In genomic region chr18:51077217-51077616, GRCh38 we compare ENCODE assay signal across 13 cellular contexts. TPM values are rescaled to one million over a fixed set of nuclear protein-coding genes. Genes with fewer than 3 reads are reported as not detected.
DNase-seq lines count a peak whose midpoint lies in the region; ATAC-seq and TF ChIP-seq lines count a peak whose summit lies in the region.
"Had no signal": no experiment of that assay in that cellular context is flagged by ENCODE, and none has a peak within 500 bp of the region (broad histone marks: within the 10 kb centered on the region; RNA-seq: fewer than 3 reads in every experiment).

No MANE protein-coding gene starts in this region.

- no peak overlapping the region for H3K27ac ChIP-seq in substantia nigra (ENCODE audit: low read depth, low read length, poor library complexity, severe bottlenecking)
- H3K27ac ChIP-seq: esophagus muscularis mucosa had no signal

- no peak for TF ChIP-seq CTCF in HFFc6 (IDR thresholded peaks at IDR 0.05)

- H3K27me3 Mint-ChIP-seq in HFFc6 (ENCODE audit: insufficient read depth): no peaks in the 10 kb centered on the region; the same call in 1 of the 2 replicates

- peak; percentile 72 for DNase-seq in HFFc6
- DNase-seq in HS-5 (ENCODE audit: low read depth): peak; percentile 33
- peak; percentile 42 for DNase-seq in kidney tubule cell (ENCODE audit: low spot score)
- DNase-seq in inferior parietal cortex (ENCODE audit: extremely low spot score): no peak
- no peak for DNase-seq in islet precursor cell
- no peak for DNase-seq in KG1 (lab: John Stamatoyannopoulos, UW)
- DNase-seq in substantia nigra (lab: John Stamatoyannopoulos, UW): no peak
- DNase-seq: DMS79, GOT3, MG63 had no signal

- H3K4me1 Mint-ChIP-seq in HFFc6 (ENCODE audit: low read depth): peaks cover 34% of the 10 kb centered on the region
- H3K4me1 Mint-ChIP-seq: WTC11 had no signal

- no peaks in the 10 kb centered on the region for H3K9me3 Mint-ChIP-seq in HFFc6
- H3K9me3 Mint-ChIP-seq: WTC11 had no signal

- H3K27ac Mint-ChIP-seq in HFFc6: peak overlapping the region; percentile 77
- H3K27ac Mint-ChIP-seq: WTC11 had no signal

- ATAC-seq in GM18873 (IDR thresholded peaks at IDR 0.05; ENCODE audit: low FRiP score, unreplicated experiment): peak; percentile 89
- ATAC-seq: WTC11 had no signal

- H3K36me3 Mint-ChIP-seq in HFFc6 (ENCODE audit: low read depth): peaks cover 39% of the 10 kb centered on the region

- no peak overlapping the region for H3K4me3 Mint-ChIP-seq in HFFc6
- H3K4me3 Mint-ChIP-seq: WTC11 had no signal

RNA-seq across cellular contexts. Expression of gene SMAD4, which starts 47.2 kb away (rescaled TPM):
- total RNA-seq in HFFc6 (2021; fragmentation: NEBNext Ultra II Directional; extraction: Animal tissue kit (Norgen Biotek cat#: 25700)): 10 to 100 TPM; 77.2 to 97.9 (median 84.0) TPM

Comparison
In these comparisons a context has a peak if more than half of its experiments do, and no peak if none do; other contexts are left out.
1. DNase-seq: peak in HFFc6 (single experiment), HS-5 (single experiment) and kidney tubule cell (single experiment); none in inferior parietal cortex (single experiment), islet precursor cell (single experiment), KG1 (single experiment) and substantia nigra (0 of 49).